8 cellular contexts compared by ENCODE assay signal in genomic region chr4:74230902-74231499, GRCh38.
DNase-seq lines count a peak whose midpoint lies in the region; ATAC-seq and TF ChIP-seq lines count a peak whose summit lies in the region.

No MANE protein-coding gene starts in this region.

- no peak overlapping the region for H3K4me3 ChIP-seq in transverse colon
- H3K4me3 ChIP-seq in Peyer's patch: no peak overlapping the region

- peak overlapping the region; percentile 44 to 67 (median 59) for H3K27ac ChIP-seq in transverse colon
- peak overlapping the region in 1 of 4 donors; percentile 17 for H3K27ac ChIP-seq in Peyer's patch

- no peak for TF ChIP-seq POLR2A in transverse colon (IDR thresholded peaks at IDR 0.05)
- no peak for TF ChIP-seq POLR2A in Peyer's patch (IDR thresholded peaks at IDR 0.05)

- WGBS in transverse colon (ENCODE audit: low coverage in 1 of 2), 2 donors: 18 to 34% methylated on average over 3 to 7 of the region's 7 CpGs

- H3K4me1 ChIP-seq in transverse colon (peaks cover 0 to 15% (median 4%) of the 10 kb centered on the region in 4 donors), Peyer's patch (no peaks in the 10 kb centered on the region)

- intact Hi-C loops in transverse colon (cut with DNase I; ENCODE audit: low total_unique reads): no loop called here

- H3K27me3 ChIP-seq in transverse colon (no peaks in the 10 kb centered on the region), Peyer's patch (no peaks in the 10 kb centered on the region)

- H3K9me3 ChIP-seq in transverse colon: no peaks in the 10 kb centered on the region
- no peaks in the 10 kb centered on the region for H3K9me3 ChIP-seq in Peyer's patch

- ATAC-seq in esophagus mucosa (peak; percentile 90), GM19328 (IDR thresholded peaks at IDR 0.05; ENCODE audit: unreplicated experiment) (no peak)

- in situ Hi-C loops in transverse colon (cut with MboI; ENCODE audit: low pct_ligation_motif_present in 1 of 4, low pct_unique_long_range_greater_than_20kb in 1 of 4, low sequenced_read_pairs in 3 of 4): no loop called here

- no peak for TF ChIP-seq EP300 in transverse colon (IDR thresholded peaks at IDR 0.05; ENCODE audit: low read depth)

- peak; percentile 12 for DNase-seq in stimulated activated CD4-positive, alpha-beta T cell treated with anti-CD3 and anti-CD28 coated beads, Interleukin-15, amount 100 ng/mL, for 24 hours
- no peak for DNase-seq in stimulated activated CD4-positive, alpha-beta T cell treated with anti-CD3 and anti-CD28 coated beads, Interleukin-2, amount 100 ng/mL, for 24 hours
- DNase-seq in MV-4-11 (lab: John Stamatoyannopoulos, UW) (peak; percentile 90), transverse colon (peak; percentile 74), NCI-H187 treated with DMSO at 0.1 percent for 48 hours (lab: John Stamatoyannopoulos, UW) (no peak), Peyer's patch (no peak)

- TF ChIP-seq CTCF in transverse colon (IDR thresholded peaks at IDR 0.05) (no peak), Peyer's patch (IDR thresholded peaks at IDR 0.05) (no peak)

- H3K36me3 ChIP-seq in transverse colon: no peaks in the 10 kb centered on the region
- no peaks in the 10 kb centered on the region for H3K36me3 ChIP-seq in Peyer's patch

Comparison
In these comparisons a context has a peak if more than half of its experiments do, and no peak if none do; other contexts are left out.
1. DNase-seq: peak in stimulated activated CD4-positive, alpha-beta T cell treated with anti-CD3 and anti-CD28 coated beads, Interleukin-15, amount 100 ng/mL, for 24 hours (single experiment), MV-4-11 (single experiment) and transverse colon (single experiment); none in stimulated activated CD4-positive, alpha-beta T cell treated with anti-CD3 and anti-CD28 coated beads, Interleukin-2, amount 100 ng/mL, for 24 hours (0 of 2), NCI-H187 treated with DMSO at 0.1 percent for 48 hours (single experiment) and Peyer's patch (0 of 3).